Comparison of ENCODE assay signal across 8 cellular contexts in genomic region chr4:122458625-122459024, GRCh38. TPM values are rescaled to one million over a fixed set of nuclear protein-coding genes. Genes with fewer than 3 reads are reported as not detected.
DNase-seq lines count a peak whose midpoint lies in the region; ATAC-seq and TF ChIP-seq lines count a peak whose summit lies in the region.

No MANE protein-coding gene starts in this region.

- H3K27me3 ChIP-seq in right atrium auricular region (no peaks in the 10 kb centered on the region), sigmoid colon (no peaks in the 10 kb centered on the region)

- no peak overlapping the region for H3K27ac ChIP-seq in right atrium auricular region
- no peak overlapping the region for H3K27ac ChIP-seq in sigmoid colon

- H3K9me3 ChIP-seq in right atrium auricular region (no peaks in the 10 kb centered on the region), sigmoid colon (no peaks in the 10 kb centered on the region)

- DNase-seq in SIG-M5 (lab: John Stamatoyannopoulos, UW): peak; percentile 12
- peak; percentile 6 for DNase-seq in choroid plexus epithelial cell (ENCODE audit: low read depth)
- DNase-seq in stimulated activated CD4-positive, alpha-beta T cell treated with anti-CD3 and anti-CD28 coated beads, Interleukin-2, amount 100 ng/mL, for 24 hours: peak; percentile 33 to 58
- no peak for DNase-seq in 8988T
- no peak for DNase-seq in right atrium auricular region (ENCODE audit: low spot score)
- DNase-seq in sigmoid colon: no peak

- no peak for TF ChIP-seq EP300 in sigmoid colon (IDR thresholded peaks at IDR 0.05)

- no peak overlapping the region for H3K4me3 ChIP-seq in choroid plexus epithelial cell (ENCODE audit: low read depth, low read length)
- H3K4me3 ChIP-seq in right atrium auricular region: no peak overlapping the region
- peak overlapping the region in 1 of 4 donors; percentile 2 for H3K4me3 ChIP-seq in sigmoid colon

- H3K4me1 ChIP-seq in right atrium auricular region (no peaks in the 10 kb centered on the region), sigmoid colon (no peaks in the 10 kb centered on the region)

- H3K36me3 ChIP-seq in right atrium auricular region (no peaks in the 10 kb centered on the region), sigmoid colon (no peaks in the 10 kb centered on the region)

- 14 to 29% methylated on average over 5 of the region's 5 CpGs for WGBS in sigmoid colon, 2 donors

- ATAC-seq in GM18868 (IDR thresholded peaks at IDR 0.05; ENCODE audit: unreplicated experiment) (peak; percentile 97), HG02981 (IDR thresholded peaks at IDR 0.05; ENCODE audit: unreplicated experiment) (peak; percentile 85)

- intact Hi-C loops in sigmoid colon (cut with DNase I): no loop called here

- TF ChIP-seq CTCF in choroid plexus epithelial cell (conservative IDR thresholded peaks at IDR 0.05; ENCODE audit: low read depth, low read length) (no peak), right atrium auricular region (IDR thresholded peaks at IDR 0.05) (no peak), sigmoid colon (IDR thresholded peaks at IDR 0.05) (no peak)

- no peak for TF ChIP-seq POLR2A in sigmoid colon (IDR thresholded peaks at IDR 0.05)

RNA-seq across cellular contexts. Expression of gene IL2, which starts 2.1 kb away (rescaled TPM):
- total RNA-seq in right atrium auricular region (not detected), sigmoid colon (not detected)
- under 1 TPM in 1 of 3 donors, not detected in 2; 0.15 TPM for polyA plus RNA-seq in sigmoid colon

Comparison
In these comparisons a context has a peak if more than half of its experiments do, and no peak if none do; other contexts are left out.
1. DNase-seq: peak in SIG-M5 (single experiment), choroid plexus epithelial cell (single experiment) and stimulated activated CD4-positive, alpha-beta T cell treated with anti-CD3 and anti-CD28 coated beads, Interleukin-2, amount 100 ng/mL, for 24 hours (2 of 2); none in 8988T (single experiment), right atrium auricular region (single experiment) and sigmoid colon (single experiment).